ENCODE assay signal across 8 cellular contexts in the genomic region with DNA sequence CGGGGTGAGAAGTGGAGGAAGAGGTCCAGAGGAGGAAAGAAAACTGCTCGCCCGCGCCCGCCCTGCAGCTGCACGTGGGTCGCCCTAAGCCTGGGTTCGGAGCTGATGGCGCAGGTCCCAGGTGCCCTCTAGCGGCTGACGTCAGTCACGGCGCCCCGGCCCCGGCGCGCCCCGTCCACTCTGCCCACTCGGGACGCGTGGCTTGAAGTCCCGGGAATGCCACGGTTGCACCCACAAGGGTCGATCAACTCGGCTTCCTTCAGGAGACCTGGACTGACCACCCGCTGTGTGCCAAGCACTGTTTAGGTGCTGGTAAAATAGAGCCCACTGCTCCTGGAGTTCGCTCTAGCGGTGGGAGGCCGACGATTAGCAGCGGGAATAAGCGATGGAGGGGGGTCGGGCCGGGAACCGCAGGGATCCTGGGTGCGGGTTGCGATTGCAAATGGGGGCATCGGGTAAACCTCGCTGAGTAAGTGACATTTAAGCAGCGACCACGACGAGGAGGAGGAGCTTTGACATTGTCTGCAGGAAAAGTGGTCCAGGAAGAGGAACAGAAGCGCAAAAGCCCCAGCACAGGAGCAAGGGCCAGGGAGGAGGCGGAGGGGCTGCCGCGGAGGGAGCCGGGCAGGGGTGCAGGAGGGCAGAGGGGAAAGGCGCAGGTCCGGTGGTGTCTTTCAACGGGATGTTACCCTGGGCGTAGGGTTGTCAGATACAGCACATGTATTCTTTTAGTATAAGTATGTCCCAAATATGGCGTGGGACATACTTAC. TPM values are rescaled to one million over a fixed set of nuclear protein-coding genes. Genes with fewer than 3 reads are reported as not detected.
A peak's percentile ranks its signal among the peaks of the same experiment; 100 is the strongest.
DNase-seq lines count a peak whose midpoint lies in the region; ATAC-seq and TF ChIP-seq lines count a peak whose summit lies in the region.

No MANE protein-coding gene starts in this region.

- H3K4me3 ChIP-seq in osteoblast (ENCODE audit: insufficient read depth, low read length), result peak overlapping the region; percentile 79

- H3K4me1 Mint-ChIP-seq in activated naive CD4-positive, alpha-beta T cell treated with anti-CD3 and anti-CD28 coated beads for 36 hours (ENCODE audit: low read depth), result peaks cover 39% of the 10 kb centered on the region
- peaks cover 11% of the 10 kb centered on the region for H3K4me1 Mint-ChIP-seq in glutamatergic neuron (ENCODE audit: low read depth, unreplicated experiment)

- CTCF ChIA-PET in activated naive CD4-positive, alpha-beta T cell treated with anti-CD3 and anti-CD28 coated beads for 36 hours (lab: Charles Lee), result interaction anchor here (0.6 to 3.0 kb wide), 25 partner anchors 8 to 608 kb away, joined by 3 to 16 read pairs (median 3); no protein-coding TSS in a partner anchor

- H3K4me2 ChIP-seq in osteoblast (ENCODE audit: insufficient read depth, low read length), result peak overlapping the region; percentile 93

- DNase-seq in DMS79 treated with DMSO at 0.1 percent for 48 hours (lab: John Stamatoyannopoulos, UW), result peak; percentile 90
- DNase-seq in LHCN-M2 (ENCODE audit: low read depth), result peak; percentile 78
- peak; percentile 57 for DNase-seq in SHP77 treated with DMSO at 0.1 percent for 48 hours (lab: John Stamatoyannopoulos, UW)
- peak; percentile 87 for DNase-seq in activated naive CD4-positive, alpha-beta T cell treated with anti-CD3 and anti-CD28 coated beads for 36 hours
- DNase-seq in glutamatergic neuron, result peak; percentile 86
- peak; percentile 98 for DNase-seq in osteoblast (ENCODE audit: insufficient read length, low spot score, missing footprints)

- no peaks in the 10 kb centered on the region for H3K36me3 Mint-ChIP-seq in activated naive CD4-positive, alpha-beta T cell treated with anti-CD3 and anti-CD28 coated beads for 36 hours (ENCODE audit: low read depth)
- no peaks in the 10 kb centered on the region for H3K36me3 Mint-ChIP-seq in glutamatergic neuron (ENCODE audit: unreplicated experiment)

- H2AFZ ChIP-seq in osteoblast (ENCODE audit: low read length), result peak overlapping the region; percentile 97

- no peaks in the 10 kb centered on the region for H3K27me3 Mint-ChIP-seq in activated naive CD4-positive, alpha-beta T cell treated with anti-CD3 and anti-CD28 coated beads for 36 hours (ENCODE audit: low read depth)
- H3K27me3 Mint-ChIP-seq in glutamatergic neuron (ENCODE audit: unreplicated experiment), result peaks cover 35% of the 10 kb centered on the region

- peaks cover 45% of the 10 kb centered on the region for H3K4me1 ChIP-seq in osteoblast (ENCODE audit: insufficient read depth, low read length)

- no peaks in the 10 kb centered on the region for H3K9me3 ChIP-seq in osteoblast (ENCODE audit: low read depth, low read length)

- TF ChIP-seq CTCF in glutamatergic neuron (IDR thresholded peaks at IDR 0.05; ENCODE audit: partially characterized antibody, unreplicated experiment), result peak; percentile 97
- peak; percentile 79 for TF ChIP-seq CTCF in osteoblast (IDR thresholded peaks at IDR 0.05; ENCODE audit: extremely low read depth, low read depth, low read length)

- intact Hi-C loops in activated naive CD4-positive, alpha-beta T cell treated with anti-CD3 and anti-CD28 coated beads for 36 hours (cut with micrococcal nuclease), result loop anchor here (1.0 to 5.0 kb wide), 8 partner anchors 9 to 607 kb away; a partner anchor contains a TSS

- no peaks in the 10 kb centered on the region for H3K36me3 ChIP-seq in osteoblast (ENCODE audit: insufficient read depth, low read length)

- no peaks in the 10 kb centered on the region for H4K20me1 ChIP-seq in osteoblast (ENCODE audit: insufficient read depth, low read length)

- H3K9me3 Mint-ChIP-seq in activated naive CD4-positive, alpha-beta T cell treated with anti-CD3 and anti-CD28 coated beads for 36 hours, result no peaks in the 10 kb centered on the region
- peaks cover 27% of the 10 kb centered on the region for H3K9me3 Mint-ChIP-seq in glutamatergic neuron (ENCODE audit: unreplicated experiment)

- H3K79me2 ChIP-seq in osteoblast (ENCODE audit: insufficient read depth, low read length), result peaks cover 7% of the 10 kb centered on the region

- peak; percentile 46 for ATAC-seq in GM21717 (IDR thresholded peaks at IDR 0.05; ENCODE audit: unreplicated experiment)

- H3K27ac ChIP-seq in osteoblast (ENCODE audit: low read depth, low read length), result peak overlapping the region; percentile 80
- H3K27ac ChIP-seq in temporal lobe (ENCODE audit: low read depth, low read length), result peak overlapping the region; percentile 44

- H3K4me3 Mint-ChIP-seq in activated naive CD4-positive, alpha-beta T cell treated with anti-CD3 and anti-CD28 coated beads for 36 hours, result peak overlapping the region; percentile 81
- peak overlapping the region; percentile 89 for H3K4me3 Mint-ChIP-seq in glutamatergic neuron (ENCODE audit: unreplicated experiment)

- H3K27me3 ChIP-seq in osteoblast (ENCODE audit: insufficient read depth, low read length), result no peaks in the 10 kb centered on the region

- no peak overlapping the region for H3K27ac Mint-ChIP-seq in activated naive CD4-positive, alpha-beta T cell treated with anti-CD3 and anti-CD28 coated beads for 36 hours
- H3K27ac Mint-ChIP-seq in glutamatergic neuron (ENCODE audit: unreplicated experiment), result peak overlapping the region; percentile 33

RNA-seq across cellular contexts. Expression of a gene that starts 5.1 kb away (rescaled TPM):
- total RNA-seq in LHCN-M2 (2014; rRNA removed) (9.0 and 10.3 TPM in 2 replicates), glutamatergic neuron (ENCODE audit: unreplicated experiment) (13.6 TPM), osteoblast (7.2 and 9.1 TPM in 2 replicates), temporal lobe (6.9 TPM)
- 4.4 TPM for polyA plus RNA-seq in LHCN-M2 (2012)
- total RNA-seq in activated naive CD4-positive, alpha-beta T cell treated with anti-CD3 and anti-CD28 coated beads for 36 hours, result 10 to 100 TPM; 10.2 to 10.6 TPM

RNA-seq across cellular contexts. Expression of a gene that starts 9.5 kb away (rescaled TPM):
- 33.9 and 37.6 TPM in 2 replicates for total RNA-seq in LHCN-M2 (2014; rRNA removed)
- 49.4 TPM for polyA plus RNA-seq in LHCN-M2 (2012)
- 1 to 10 TPM; 1.6 TPM for total RNA-seq in activated naive CD4-positive, alpha-beta T cell treated with anti-CD3 and anti-CD28 coated beads for 36 hours
- total RNA-seq in glutamatergic neuron (ENCODE audit: unreplicated experiment), result 6.5 TPM
- total RNA-seq in osteoblast, result 81.0 and 86.1 TPM in 2 replicates
- 22.9 TPM for total RNA-seq in temporal lobe

RNA-seq across cellular contexts. Expression of a gene that starts 48.3 kb away (rescaled TPM):
- 48.4 and 64.4 TPM in 2 replicates for total RNA-seq in LHCN-M2 (2014; rRNA removed)
- 50.5 TPM for polyA plus RNA-seq in LHCN-M2 (2012)
- total RNA-seq in activated naive CD4-positive, alpha-beta T cell treated with anti-CD3 and anti-CD28 coated beads for 36 hours, result 10 to 100 TPM; 45.3 to 46.2 TPM
- total RNA-seq in glutamatergic neuron (ENCODE audit: unreplicated experiment), result 25.9 TPM
- 31.8 and 49.2 TPM in 2 replicates for total RNA-seq in osteoblast
- 27.8 TPM for total RNA-seq in temporal lobe

RNA-seq across cellular contexts. Expression of a gene that starts 48.3 kb away (rescaled TPM):
- total RNA-seq in LHCN-M2 (2014; rRNA removed) (20.4 and 21.7 TPM in 2 replicates), glutamatergic neuron (ENCODE audit: unreplicated experiment) (24.5 TPM), osteoblast (13.0 and 13.3 TPM in 2 replicates), temporal lobe (18.4 TPM)
- 8.9 TPM for polyA plus RNA-seq in LHCN-M2 (2012)
- 1 to 10 TPM; 2.3 to 3.6 TPM for total RNA-seq in activated naive CD4-positive, alpha-beta T cell treated with anti-CD3 and anti-CD28 coated beads for 36 hours

Comparison
In these comparisons a context has a peak if more than half of its experiments do, and no peak if none do; other contexts are left out.
1. Peak in every context shown above with its lines: DNase-seq, ATAC-seq, H3K4me3 ChIP-seq and H3K27ac ChIP-seq.